ENCODE assay signal across 8 cellular contexts in genomic region chr12:108514973-108515814, GRCh38. TPM values are rescaled to one million over a fixed set of nuclear protein-coding genes. Genes with fewer than 3 reads are reported as not detected.
A peak's percentile ranks its signal among the peaks of the same experiment; 100 is the strongest.
DNase-seq lines count a peak whose midpoint lies in the region; ATAC-seq and TF ChIP-seq lines count a peak whose summit lies in the region.

FICD (plus strand) TSS chr12:108515277; CDS start chr12:108516973, 1,696 bp downstream.

- peak within 1 kb of the TSS; percentile 32 for H3K27ac ChIP-seq in OCI-LY1 (ENCODE audit: low read depth, low read length, poor library complexity, severe bottlenecking)

- H3K36me3 ChIP-seq in OCI-LY1 (ENCODE audit: insufficient read depth, low read length): peaks cover 22% of the 10 kb centered on the region; the same call in 1 of the 2 replicates

- no peaks in the 10 kb centered on the region for H3K9me2 ChIP-seq in OCI-LY1 (ENCODE audit: low read depth, low read length)

- peak; percentile 76 for ATAC-seq in GM21526 (IDR thresholded peaks at IDR 0.05; ENCODE audit: low FRiP score, unreplicated experiment)

- H3K9ac ChIP-seq in OCI-LY1 (ENCODE audit: low read length): peak within 1 kb of the TSS; percentile 92

- H3K27ac Mint-ChIP-seq in endothelial cell (ENCODE audit: unreplicated experiment) (peak within 1 kb of the TSS; percentile 84), mesothelial cell of epicardium (peak within 1 kb of the TSS; percentile 82)

- no peaks in the 10 kb centered on the region for H3K79me2 ChIP-seq in OCI-LY1 (ENCODE audit: insufficient read depth, low read length)

- H3K36me3 Mint-ChIP-seq in endothelial cell (ENCODE audit: low read depth, unreplicated experiment) (peaks cover 15% of the 10 kb centered on the region), mesothelial cell of epicardium (peaks cover 13% of the 10 kb centered on the region)

- peak within 1 kb of the TSS; percentile 94 for H3K4me3 ChIP-seq in OCI-LY1 (ENCODE audit: low read depth, low read length, poor library complexity, severe bottlenecking)

- TF ChIP-seq CTCF in OCI-LY1 (IDR thresholded peaks at IDR 0.05; ENCODE audit: low read length) (no peak), endothelial cell (IDR thresholded peaks at IDR 0.05; ENCODE audit: unreplicated experiment) (no peak), mesothelial cell of epicardium (IDR thresholded peaks at IDR 0.05; ENCODE audit: unreplicated experiment) (no peak)

- H2AFZ ChIP-seq in OCI-LY1 (ENCODE audit: low read length): no peak within 1 kb of the TSS

- H3K27me3 Mint-ChIP-seq in endothelial cell (ENCODE audit: unreplicated experiment) (peaks cover 20% of the 10 kb centered on the region), mesothelial cell of epicardium (ENCODE audit: low read depth) (no peaks in the 10 kb centered on the region)

- H3F3A ChIP-seq in OCI-LY1 (ENCODE audit: insufficient read depth, low read length): no peaks in the 10 kb centered on the region

- peak within 1 kb of the TSS; percentile 97 for H3K4me2 ChIP-seq in OCI-LY1 (ENCODE audit: low read length)

- no peaks in the 10 kb centered on the region for H3K9me3 ChIP-seq in OCI-LY1 (ENCODE audit: low read length)

- no peaks in the 10 kb centered on the region for H3K9me3 Mint-ChIP-seq in endothelial cell (ENCODE audit: unreplicated experiment)
- no peaks in the 10 kb centered on the region for H3K9me3 Mint-ChIP-seq in mesothelial cell of epicardium

- DNase-seq in DMS 273 (lab: John Stamatoyannopoulos, UW; ENCODE audit: unreplicated experiment) (peak; percentile 99), HuH-7 (ENCODE audit: low spot score) (peak; percentile 98), endothelial cell (ENCODE audit: low spot score) (peak; percentile 99), mesothelial cell of epicardium (ENCODE audit: low spot score in 2 of 2, unreplicated experiment in 2 of 2) (peak; percentile 98 to 99)
- DNase-seq in activated CD8-positive, alpha-beta memory T cell treated with anti-CD3 and anti-CD28 coated beads, Interleukin-2, amount 50 U/mL, for 4 hours: peak; percentile 99
- DNase-seq in stimulated activated CD8-positive, alpha-beta memory T cell treated with anti-CD3 and anti-CD28 coated beads, Interleukin-15, amount 100 ng/mL, for 4 hours (ENCODE audit: low read depth in 2 of 2): peak; percentile 98 to 99

- peaks cover 18% of the 10 kb centered on the region for H3K4me1 ChIP-seq in OCI-LY1 (ENCODE audit: insufficient read depth, low read length, severe bottlenecking)

- H3K27me3 ChIP-seq in OCI-LY1 (ENCODE audit: insufficient read depth, low read length): no peaks in the 10 kb centered on the region

- no peaks in the 10 kb centered on the region for H4K20me1 ChIP-seq in OCI-LY1 (ENCODE audit: insufficient read depth, low read length)

- H3K4me1 Mint-ChIP-seq in endothelial cell (ENCODE audit: unreplicated experiment) (peaks cover 9% of the 10 kb centered on the region), mesothelial cell of epicardium (peaks cover 18% of the 10 kb centered on the region)

- H3K4me3 Mint-ChIP-seq in endothelial cell (ENCODE audit: unreplicated experiment) (peak within 1 kb of the TSS; percentile 92), mesothelial cell of epicardium (peak within 1 kb of the TSS; percentile 88)

RNA-seq across cellular contexts. Expression of gene FICD, which starts in this region (rescaled TPM):
- total RNA-seq in endothelial cell (ENCODE audit: unreplicated experiment): 5.5 TPM
- total RNA-seq in mesothelial cell of epicardium: 2.8 to 3.6 TPM (median 2.9 TPM) in 3 replicates

Comparison
In these comparisons a context has a peak if more than half of its experiments do, and no peak if none do; other contexts are left out.
1. Peak in every context shown above with its lines: DNase-seq, ATAC-seq, H3K4me3 ChIP-seq and H3K27ac ChIP-seq.